In the genomic region with DNA sequence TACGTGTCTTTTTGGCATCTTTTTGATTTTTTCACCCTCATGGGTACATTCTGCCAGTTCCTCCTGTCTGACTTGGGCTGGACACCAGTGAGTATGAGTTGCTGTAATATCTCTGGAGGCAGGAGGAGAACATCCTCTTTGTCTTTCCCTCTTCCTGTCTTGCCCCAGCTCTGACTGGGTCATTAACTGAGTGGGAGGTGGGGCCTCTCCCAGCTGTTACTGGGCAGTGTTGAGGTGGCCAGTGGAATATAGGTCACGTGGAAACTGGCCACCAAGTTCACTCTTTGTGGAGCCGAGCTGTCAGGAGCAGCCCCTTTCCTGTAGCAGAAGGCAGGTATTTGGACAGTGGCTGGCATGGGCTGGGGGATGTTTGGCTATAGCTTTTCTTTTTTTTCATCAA, we compare ENCODE assay signal across 15 cellular contexts. TPM values are rescaled to one million over a fixed set of nuclear protein-coding genes. Genes with fewer than 3 reads are reported as not detected.
A peak's percentile ranks its signal among the peaks of the same experiment; 100 is the strongest.
DNase-seq lines count a peak whose midpoint lies in the region; ATAC-seq and TF ChIP-seq lines count a peak whose summit lies in the region.
"Had no signal": no experiment of that assay in that cellular context is flagged by ENCODE, and none has a peak within 500 bp of the region (broad histone marks: within the 10 kb centered on the region; RNA-seq: fewer than 3 reads in every experiment).

No MANE protein-coding gene starts in this region.

- H3K4me3 Mint-ChIP-seq in activated naive CD4-positive, alpha-beta T cell treated with anti-CD3 and anti-CD28 coated beads, Interleukin-2, amount 10 ng/mL, durations not matched to agents 7 days and 5 days = no peak overlapping the region
- H3K4me3 Mint-ChIP-seq in type B pancreatic cell = no peak overlapping the region
- no peak overlapping the region for H3K4me3 Mint-ChIP-seq in activated CD4-positive, alpha-beta T cell treated with anti-CD3 and anti-CD28 coated beads for 36 hours

- no peaks in the 10 kb centered on the region for H3K36me3 Mint-ChIP-seq in activated naive CD4-positive, alpha-beta T cell treated with anti-CD3 and anti-CD28 coated beads, Interleukin-2, amount 10 ng/mL, durations not matched to agents 7 days and 5 days
- H3K36me3 Mint-ChIP-seq in activated naive CD4-positive, alpha-beta T cell treated with anti-CD3 and anti-CD28 coated beads, Interleukin-2, amount 50 U/mL, for 72 hours = no peaks in the 10 kb centered on the region
- no peaks in the 10 kb centered on the region for H3K36me3 Mint-ChIP-seq in type B pancreatic cell
- no peaks in the 10 kb centered on the region for H3K36me3 Mint-ChIP-seq in activated CD4-positive, alpha-beta T cell treated with anti-CD3 and anti-CD28 coated beads for 36 hours (ENCODE audit: low read depth)

- peak; percentile 15 for DNase-seq in activated naive CD4-positive, alpha-beta T cell treated with anti-CD3 and anti-CD28 coated beads, Interleukin-2, amount 10 ng/mL, durations not matched to agents 7 days and 5 days
- DNase-seq in activated naive CD4-positive, alpha-beta T cell treated with anti-CD3 and anti-CD28 coated beads, Interleukin-2, amount 50 U/mL, for 72 hours (ENCODE audit: low spot score in 2 of 2) = no peak
- DNase-seq in NCI-H69 (lab: John Stamatoyannopoulos, UW) (peak; percentile 19), foreskin melanocyte (peak; percentile 21), type B pancreatic cell (ENCODE audit: extremely low spot score, unreplicated experiment) (no peak), GDM1 (lab: John Stamatoyannopoulos, UW) (no peak)
- no peak for DNase-seq in activated CD4-positive, alpha-beta T cell treated with anti-CD3 and anti-CD28 coated beads for 36 hours
- DNase-seq in activated T-cell treated with anti-CD3 and anti-CD28 coated beads, Interleukin-2, amount 50 U/mL, for 48 hours = no peak
- DNase-seq: KBM-7, NCI-H1048, NCI-H446, NCI-H748 treated with DMSO at 0.1 percent for 48 hours, SHP77 had no signal

- H3K9me3 Mint-ChIP-seq in activated naive CD4-positive, alpha-beta T cell treated with anti-CD3 and anti-CD28 coated beads, Interleukin-2, amount 10 ng/mL, durations not matched to agents 7 days and 5 days = no peaks in the 10 kb centered on the region
- H3K9me3 Mint-ChIP-seq in activated naive CD4-positive, alpha-beta T cell treated with anti-CD3 and anti-CD28 coated beads, Interleukin-2, amount 50 U/mL, for 72 hours = no peaks in the 10 kb centered on the region
- H3K9me3 Mint-ChIP-seq in type B pancreatic cell = no peaks in the 10 kb centered on the region
- H3K9me3 Mint-ChIP-seq in activated CD4-positive, alpha-beta T cell treated with anti-CD3 and anti-CD28 coated beads for 36 hours (ENCODE audit: low read depth) = no peaks in the 10 kb centered on the region

- intact Hi-C loops in activated CD4-positive, alpha-beta T cell treated with anti-CD3 and anti-CD28 coated beads for 36 hours (cut with DNase I, micrococcal nuclease) = loop anchor here (5.0 kb wide), 3 partner anchors 57 to 387 kb away; a partner anchor contains a TSS

- POLR2A ChIA-PET in activated CD4-positive, alpha-beta T cell treated with anti-CD3 and anti-CD28 coated beads for 36 hours (lab: Charles Lee) = no interaction called here

- peaks cover 16% of the 10 kb centered on the region for H3K4me1 Mint-ChIP-seq in activated naive CD4-positive, alpha-beta T cell treated with anti-CD3 and anti-CD28 coated beads, Interleukin-2, amount 10 ng/mL, durations not matched to agents 7 days and 5 days
- H3K4me1 Mint-ChIP-seq in type B pancreatic cell (ENCODE audit: unreplicated experiment) = peaks cover 4% of the 10 kb centered on the region
- peaks cover 12% of the 10 kb centered on the region for H3K4me1 Mint-ChIP-seq in activated CD4-positive, alpha-beta T cell treated with anti-CD3 and anti-CD28 coated beads for 36 hours

- peaks cover 45% of the 10 kb centered on the region for H3K27me3 Mint-ChIP-seq in activated naive CD4-positive, alpha-beta T cell treated with anti-CD3 and anti-CD28 coated beads, Interleukin-2, amount 10 ng/mL, durations not matched to agents 7 days and 5 days
- peaks cover 64% of the 10 kb centered on the region for H3K27me3 Mint-ChIP-seq in type B pancreatic cell
- H3K27me3 Mint-ChIP-seq in activated CD4-positive, alpha-beta T cell treated with anti-CD3 and anti-CD28 coated beads for 36 hours = peaks cover 18% of the 10 kb centered on the region

- H3K27ac Mint-ChIP-seq in activated naive CD4-positive, alpha-beta T cell treated with anti-CD3 and anti-CD28 coated beads, Interleukin-2, amount 10 ng/mL, durations not matched to agents 7 days and 5 days = no peak overlapping the region
- H3K27ac Mint-ChIP-seq in activated naive CD4-positive, alpha-beta T cell treated with anti-CD3 and anti-CD28 coated beads, Interleukin-2, amount 50 U/mL, for 72 hours = no peak overlapping the region
- peak overlapping the region; percentile 43 for H3K27ac Mint-ChIP-seq in type B pancreatic cell
- no peak overlapping the region for H3K27ac Mint-ChIP-seq in activated CD4-positive, alpha-beta T cell treated with anti-CD3 and anti-CD28 coated beads for 36 hours

- CTCF ChIA-PET in activated naive CD4-positive, alpha-beta T cell treated with anti-CD3 and anti-CD28 coated beads, Interleukin-2, amount 10 ng/mL, durations not matched to agents 7 days and 5 days (lab: Charles Lee) = interaction anchor here (0.8 to 1.4 kb wide), 2 partner anchors 57 to 72 kb away, joined by 3 to 4 read pairs; a partner anchor contains a TSS
- CTCF ChIA-PET in activated CD4-positive, alpha-beta T cell treated with anti-CD3 and anti-CD28 coated beads for 36 hours (lab: Charles Lee) = interaction anchor here (1.0 to 1.3 kb wide), 2 partner anchors 60 to 72 kb away, joined by 4 read pairs; no protein-coding TSS in a partner anchor

- ATAC-seq in activated naive CD4-positive, alpha-beta T cell treated with anti-CD3 and anti-CD28 coated beads, Interleukin-2, amount 50 U/mL, for 72 hours = no peak
- no peak for ATAC-seq in activated CD4-positive, alpha-beta T cell treated with anti-CD3 and anti-CD28 coated beads for 36 hours
- ATAC-seq: Panc1 had no signal

- TF ChIP-seq CTCF in type B pancreatic cell (conservative IDR thresholded peaks at IDR 0.05) = no peak

RNA-seq across cellular contexts. Expression of a gene that starts 2.2 kb away (rescaled TPM):
- 1 to 10 TPM; 2.4 to 4.9 TPM for total RNA-seq in activated naive CD4-positive, alpha-beta T cell treated with anti-CD3 and anti-CD28 coated beads, Interleukin-2, amount 50 U/mL, for 72 hours
- 5.5 and 11.6 TPM in 2 replicates for total RNA-seq in type B pancreatic cell (ENCODE audit: low replicate concordance)
- 1 to 10 TPM; 3.9 to 4.2 TPM for total RNA-seq in activated CD4-positive, alpha-beta T cell treated with anti-CD3 and anti-CD28 coated beads for 36 hours

RNA-seq across cellular contexts. Expression of a gene that starts 57.8 kb away (rescaled TPM):
- total RNA-seq in activated naive CD4-positive, alpha-beta T cell treated with anti-CD3 and anti-CD28 coated beads, Interleukin-2, amount 50 U/mL, for 72 hours = 10 to 100 TPM in 1 of 2 donors, 1 to 10 TPM in 1; 7.3 to 19.3 TPM
- total RNA-seq in type B pancreatic cell (ENCODE audit: low replicate concordance) = not detected in 2 replicates
- total RNA-seq in activated CD4-positive, alpha-beta T cell treated with anti-CD3 and anti-CD28 coated beads for 36 hours = 10 to 100 TPM; 11.7 to 12.2 TPM
- total RNA-seq: A172 had no signal

Comparison
In these comparisons a context has a peak if more than half of its experiments do, and no peak if none do; other contexts are left out.
1. DNase-seq: peak in activated naive CD4-positive, alpha-beta T cell treated with anti-CD3 and anti-CD28 coated beads, Interleukin-2, amount 10 ng/mL, durations not matched to agents 7 days and 5 days (single experiment), NCI-H69 (single experiment) and foreskin melanocyte (single experiment); none in activated naive CD4-positive, alpha-beta T cell treated with anti-CD3 and anti-CD28 coated beads, Interleukin-2, amount 50 U/mL, for 72 hours (0 of 2), type B pancreatic cell (single experiment), GDM1 (single experiment), activated CD4-positive, alpha-beta T cell treated with anti-CD3 and anti-CD28 coated beads for 36 hours (single experiment) and activated T-cell treated with anti-CD3 and anti-CD28 coated beads, Interleukin-2, amount 50 U/mL, for 48 hours (0 of 2).